ENCODE assay signal across 9 cellular contexts in genomic region chr1:117967472-117967871, GRCh38. TPM values are rescaled to one million over a fixed set of nuclear protein-coding genes. Genes with fewer than 3 reads are reported as not detected.
DNase-seq lines count a peak whose midpoint lies in the region; ATAC-seq and TF ChIP-seq lines count a peak whose summit lies in the region.
"Had no signal": no experiment of that assay in that cellular context is flagged by ENCODE, and none has a peak within 500 bp of the region (broad histone marks: within the 10 kb centered on the region; RNA-seq: fewer than 3 reads in every experiment).

No MANE protein-coding gene starts in this region.

- no peak overlapping the region for H3K4me3 ChIP-seq in HUES48 (ENCODE audit: low read depth, low read length)
- H3K4me3 ChIP-seq in left lung: no peak overlapping the region
- H3K4me3 ChIP-seq in right atrium auricular region: no peak overlapping the region

- DNase-seq in COR-L47 (lab: John Stamatoyannopoulos, UW) (peak; percentile 1), left lung (no peak), occipital lobe (lab: John Stamatoyannopoulos, UW) (no peak), midbrain (lab: John Stamatoyannopoulos, UW) (no peak), right atrium auricular region (ENCODE audit: low spot score) (no peak), NCI-H2081 treated with DMSO at 0.1 percent for 48 hours (lab: John Stamatoyannopoulos, UW) (no peak)
- DNase-seq: WERI-Rb-1 had no signal

- H3K9ac ChIP-seq in HUES48 (ENCODE audit: low read depth, low read length): no peak overlapping the region

- H3K36me3 ChIP-seq in HUES48 (ENCODE audit: control insufficient read depth, insufficient read depth, low read length) (peaks cover 20% of the 10 kb centered on the region), left lung (no peaks in the 10 kb centered on the region), right atrium auricular region (no peaks in the 10 kb centered on the region)

- intact Hi-C loops in left lung (cut with DNase I): no loop called here

- peak; percentile 23; the same call in 1 of the 2 replicates for TF ChIP-seq CTCF in VCaP (conservative IDR thresholded peaks at IDR 0.05)
- TF ChIP-seq CTCF in left lung (IDR thresholded peaks at IDR 0.05): no peak
- TF ChIP-seq CTCF in right atrium auricular region (IDR thresholded peaks at IDR 0.05): peak in 1 of 2 donors; percentile 17

- H3K27ac ChIP-seq in HUES48 (ENCODE audit: low read depth, low read length) (peak overlapping the region; percentile 34), VCaP (no peak overlapping the region), left lung (no peak overlapping the region), right atrium auricular region (no peak overlapping the region)
- H3K27ac ChIP-seq: WERI-Rb-1 had no signal

- peak; percentile 71 for ATAC-seq in left lung

- H3K27me3 ChIP-seq in HUES48 (ENCODE audit: control insufficient read depth, insufficient read depth, low read length): no peaks in the 10 kb centered on the region
- H3K27me3 ChIP-seq in left lung: no peaks in the 10 kb centered on the region
- H3K27me3 ChIP-seq in right atrium auricular region: no peaks in the 10 kb centered on the region

- H3K4me1 ChIP-seq in HUES48 (ENCODE audit: control insufficient read depth, insufficient read depth, low read length): peaks cover 11% of the 10 kb centered on the region
- no peaks in the 10 kb centered on the region for H3K4me1 ChIP-seq in left lung
- no peaks in the 10 kb centered on the region for H3K4me1 ChIP-seq in right atrium auricular region

- H3K9me3 ChIP-seq in HUES48 (ENCODE audit: control insufficient read depth, insufficient read depth, low read length): no peaks in the 10 kb centered on the region
- H3K9me3 ChIP-seq in left lung: no peaks in the 10 kb centered on the region
- H3K9me3 ChIP-seq in right atrium auricular region: no peaks in the 10 kb centered on the region

RNA-seq across cellular contexts. Expression of gene WDR3, which starts 37.9 kb away (rescaled TPM):
- total RNA-seq in left lung: 10 to 100 TPM; 16.0 to 26.6 TPM
- 19.3 TPM for total RNA-seq in occipital lobe
- 10 to 100 TPM in 1 of 2 donors, 1 to 10 TPM in 1; 4.3 to 12.6 TPM for total RNA-seq in right atrium auricular region

RNA-seq across cellular contexts. Expression of gene GDAP2, which starts 38.1 kb away (rescaled TPM):
- 10 to 100 TPM; 32.1 to 33.3 TPM for total RNA-seq in left lung
- 73.9 TPM for total RNA-seq in occipital lobe
- total RNA-seq in right atrium auricular region: 10 to 100 TPM; 13.2 to 13.4 TPM
